Comparison of ENCODE assay signal across 25 cellular contexts in genomic region chr16:8469102-8469778, GRCh38.
"Had no signal": no experiment of that assay in that cellular context is flagged by ENCODE, and none has a peak within 500 bp of the region (broad histone marks: within the 10 kb centered on the region; RNA-seq: fewer than 3 reads in every experiment).

No MANE protein-coding gene starts in this region.

- H3K36me3 ChIP-seq: brain microvascular endothelial cell had no signal

- H3K27me3 ChIP-seq: brain microvascular endothelial cell had no signal

- DNase-seq: activated CD4-positive, alpha-beta memory T cell treated with anti-CD3 and anti-CD28 coated beads, Interleukin-2, amount 10 ng/mL, durations not matched to agents 7 days and 5 days; activated CD4-positive, alpha-beta T cell treated with anti-CD3 and anti-CD28 coated beads for 1 hour; activated CD4-positive, alpha-beta T cell treated with anti-CD3 and anti-CD28 coated beads for 4 hours; activated CD4-positive, alpha-beta T cell treated with anti-CD3 and anti-CD28 coated beads, Interleukin-2, amount 10 ng/mL, durations not matched to agents 7 days and 5 days; activated CD4-positive, alpha-beta T cell treated with anti-CD3 and anti-CD28 coated beads, Interleukin-2, amount 50 U/mL, for 4 hours; activated CD8-positive, alpha-beta memory T cell treated with anti-CD3 and anti-CD28 coated beads, Interleukin-2, amount 50 U/mL, for 48 hours; activated effector memory CD4-positive, alpha-beta T cell treated with Interleukin-2 at 50 U/mL for 16 hours; activated gamma-delta T cell treated with Interleukin-2 at 50 U/mL for 16 hours; activated naive CD4-positive, alpha-beta T cell treated with anti-CD3 and anti-CD28 coated beads, Interleukin-2, amount 50 U/mL, for 16 hours; activated naive CD4-positive, alpha-beta T cell treated with Interleukin-2 at 50 U/mL for 16 hours; activated T-cell treated with anti-CD3 and anti-CD28 coated beads for 4 hours; activated T-cell treated with anti-CD3 and anti-CD28 coated beads, Interleukin-2, amount 50 U/mL, for 24 hours; amniotic stem cell; anterior cingulate cortex; brain microvascular endothelial cell; dorsolateral prefrontal cortex; effector memory CD4-positive, alpha-beta T cell; endodermal cell; foreskin fibroblast; head of caudate nucleus; T-helper 2 cell had no signal

- H3K4me3 ChIP-seq: coronary artery, dorsolateral prefrontal cortex had no signal

- FAIRE-seq: astrocyte, bronchial epithelial cell, frontal cortex had no signal

- H3K27ac ChIP-seq: brain microvascular endothelial cell, coronary artery, dorsolateral prefrontal cortex had no signal
